16 cellular contexts compared by ENCODE assay signal in genomic region chr3:11536132-11536935, GRCh38.
DNase-seq lines count a peak whose midpoint lies in the region; ATAC-seq and TF ChIP-seq lines count a peak whose summit lies in the region.
"Had no signal": no experiment of that assay in that cellular context is flagged by ENCODE, and none has a peak within 500 bp of the region (broad histone marks: within the 10 kb centered on the region; RNA-seq: fewer than 3 reads in every experiment).

No MANE protein-coding gene starts in this region.

- H3K27ac Mint-ChIP-seq in stimulated activated naive B cell treated with anti-CD40 and anti-IgM and Interleukin-4, amounts not matched to agents 10 μg/mL and 1 μg/mL and 100 μg/mL, for 72 hours: peak overlapping the region; percentile 37
- H3K27ac Mint-ChIP-seq: CD8-positive, alpha-beta T cell had no signal

- no peaks in the 10 kb centered on the region for H3K36me3 ChIP-seq in cardiac muscle cell
- H3K36me3 ChIP-seq: BLaER1 had no signal

- in situ Hi-C loops in G401 (cut with HindIII; ENCODE audit: low sequenced_read_pairs): no loop called here

- H3K27me3 Mint-ChIP-seq in stimulated activated naive B cell treated with anti-CD40 and anti-IgM and Interleukin-4, amounts not matched to agents 10 μg/mL and 1 μg/mL and 100 μg/mL, for 72 hours: no peaks in the 10 kb centered on the region

- peaks cover 12 to 22% of the 10 kb centered on the region in 2 donors for H3K36me3 Mint-ChIP-seq in stimulated activated naive B cell treated with anti-CD40 and anti-IgM and Interleukin-4, amounts not matched to agents 10 μg/mL and 1 μg/mL and 100 μg/mL, for 72 hours

- no peak overlapping the region for H3K4me3 ChIP-seq in cardiac muscle cell
- H3K4me3 ChIP-seq: BLaER1, SK-N-MC had no signal

- H3K9me3 Mint-ChIP-seq in stimulated activated naive B cell treated with anti-CD40 and anti-IgM and Interleukin-4, amounts not matched to agents 10 μg/mL and 1 μg/mL and 100 μg/mL, for 72 hours: no peaks in the 10 kb centered on the region
- H3K9me3 Mint-ChIP-seq: CD8-positive, alpha-beta T cell had no signal

- DNase-seq in cardiac muscle cell (ENCODE audit: low read depth in 1 of 2, low spot score in 1 of 2) (peak in 1 of 2 donors; percentile 51), Right ventricle myocardium superior (no peak), dermis microvascular lymphatic vessel endothelial cell (ENCODE audit: low read depth in 2 of 2) (peak; percentile 59 to 66), mesenteric fat pad (ENCODE audit: low spot score) (peak; percentile 67), SKM-1 (lab: John Stamatoyannopoulos, UW; ENCODE audit: unreplicated experiment) (no peak), G401 (ENCODE audit: low spot score) (no peak), germinal center (ENCODE audit: low spot score) (no peak)
- DNase-seq in stimulated activated naive B cell treated with anti-CD40 and anti-IgM and Interleukin-4, amounts not matched to agents 10 μg/mL and 1 μg/mL and 100 μg/mL, for 72 hours: no peak
- DNase-seq: CD8-positive, alpha-beta T cell; DMS79 treated with DMSO at 0.1 percent for 48 hours; GF-D8; GOT3; NCI-H187; NCI-H446 had no signal

- H3K27me3 ChIP-seq in cardiac muscle cell: no peaks in the 10 kb centered on the region
- H3K27me3 ChIP-seq: BLaER1 had no signal

- H3K4me1 ChIP-seq in cardiac muscle cell (ENCODE audit: low read depth): peaks cover 21% of the 10 kb centered on the region

- no peaks in the 10 kb centered on the region for H3K9me3 ChIP-seq in cardiac muscle cell (ENCODE audit: low read depth)
- H3K9me3 ChIP-seq: BLaER1 had no signal

- no peak overlapping the region for H3K4me3 Mint-ChIP-seq in stimulated activated naive B cell treated with anti-CD40 and anti-IgM and Interleukin-4, amounts not matched to agents 10 μg/mL and 1 μg/mL and 100 μg/mL, for 72 hours
- H3K4me3 Mint-ChIP-seq: CD8-positive, alpha-beta T cell had no signal

- H3K27ac ChIP-seq in cardiac muscle cell: peak overlapping the region; percentile 0
- H3K27ac ChIP-seq: BLaER1, SK-N-MC had no signal

- intact Hi-C loops in Right ventricle myocardium superior (cut with DNase I): no loop called here

- ATAC-seq in Right ventricle myocardium superior (ENCODE audit: poor library complexity): no peak
- no peak for ATAC-seq in stimulated activated naive B cell treated with anti-CD40 and anti-IgM and Interleukin-4, amounts not matched to agents 10 μg/mL and 1 μg/mL and 100 μg/mL, for 72 hours (replicated peaks)
- ATAC-seq: CD8-positive, alpha-beta T cell had no signal

- TF ChIP-seq CTCF in cardiac muscle cell (IDR thresholded peaks at IDR 0.05; ENCODE audit: low read depth, low read length): no peak

- H3K4me1 Mint-ChIP-seq in stimulated activated naive B cell treated with anti-CD40 and anti-IgM and Interleukin-4, amounts not matched to agents 10 μg/mL and 1 μg/mL and 100 μg/mL, for 72 hours: peaks cover 3 to 9% of the 10 kb centered on the region in 2 donors

Comparison
In these comparisons a context has a peak if more than half of its experiments do, and no peak if none do; other contexts are left out.
1. DNase-seq: peak in dermis microvascular lymphatic vessel endothelial cell (2 of 2) and mesenteric fat pad (single experiment); none in Right ventricle myocardium superior (single experiment), stimulated activated naive B cell treated with anti-CD40 and anti-IgM and Interleukin-4, amounts not matched to agents 10 μg/mL and 1 μg/mL and 100 μg/mL, for 72 hours (single experiment), SKM-1 (single experiment), G401 (single experiment) and germinal center (single experiment).